In genomic region chr5:116271432-116271831, GRCh38 we compare ENCODE assay signal across 16 cellular contexts.
DNase-seq lines count a peak whose midpoint lies in the region; ATAC-seq, FAIRE-seq and TF ChIP-seq lines count a peak whose summit lies in the region.
"Had no signal": no experiment of that assay in that cellular context is flagged by ENCODE, and none has a peak within 500 bp of the region (broad histone marks: within the 10 kb centered on the region; RNA-seq: fewer than 3 reads in every experiment).

No MANE protein-coding gene starts in this region.

- H3K9me3 ChIP-seq in astrocyte (ENCODE audit: insufficient read depth, low read depth, low read length) (no peaks in the 10 kb centered on the region), osteoblast (ENCODE audit: low read depth, low read length) (no peaks in the 10 kb centered on the region)
- H3K9me3 ChIP-seq: upper lobe of right lung had no signal

- no peak overlapping the region for H3K4me3 Mint-ChIP-seq in astrocyte (ENCODE audit: unreplicated experiment)
- H3K4me3 Mint-ChIP-seq: activated naive CD4-positive, alpha-beta T cell treated with anti-CD3 and anti-CD28 coated beads for 36 hours; memory B cell; stimulated activated memory B cell treated with anti-CD40 and anti-IgM and Interleukin-4, amounts not matched to agents 10 μg/mL and 1 μg/mL and 100 μg/mL, for 72 hours had no signal

- H3K4me2 ChIP-seq in astrocyte (ENCODE audit: low read length): no peak overlapping the region
- H3K4me2 ChIP-seq in osteoblast (ENCODE audit: insufficient read depth, low read length): no peak overlapping the region
- H3K4me2 ChIP-seq: BLaER1 had no signal

- peak; percentile 54 for ATAC-seq in HG02981 (IDR thresholded peaks at IDR 0.05; ENCODE audit: unreplicated experiment)
- no peak for ATAC-seq in HG03045 (IDR thresholded peaks at IDR 0.05; ENCODE audit: unreplicated experiment)
- ATAC-seq: stimulated activated memory B cell treated with anti-CD40 and anti-IgM and Interleukin-4, amounts not matched to agents 10 μg/mL and 1 μg/mL and 100 μg/mL, for 72 hours; upper lobe of right lung had no signal

- H3K9ac ChIP-seq in astrocyte (ENCODE audit: low read length): no peak overlapping the region
- H3K9ac ChIP-seq: BLaER1 had no signal

- no peaks in the 10 kb centered on the region for H3K36me3 ChIP-seq in astrocyte (ENCODE audit: insufficient read depth, low read length)
- no peaks in the 10 kb centered on the region for H3K36me3 ChIP-seq in osteoblast (ENCODE audit: insufficient read depth, low read length)
- H3K36me3 ChIP-seq: cardiac muscle cell, upper lobe of right lung had no signal

- H3K27me3 ChIP-seq in astrocyte (ENCODE audit: insufficient read depth, low read length) (no peaks in the 10 kb centered on the region), osteoblast (ENCODE audit: insufficient read depth, low read length) (no peaks in the 10 kb centered on the region)
- H3K27me3 ChIP-seq: BLaER1, cardiac muscle cell, upper lobe of right lung had no signal

- no peaks in the 10 kb centered on the region for H3K36me3 Mint-ChIP-seq in astrocyte (ENCODE audit: low read depth, unreplicated experiment)

- H3K4me3 ChIP-seq in astrocyte (ENCODE audit: insufficient read depth, low read depth, low read length): no peak overlapping the region
- no peak overlapping the region for H3K4me3 ChIP-seq in osteoblast (ENCODE audit: insufficient read depth, low read length)
- H3K4me3 ChIP-seq: BLaER1, cardiac muscle cell, skin epidermis, upper lobe of right lung had no signal

- no peak for TF ChIP-seq CTCF in astrocyte (IDR thresholded peaks at IDR 0.05; ENCODE audit: insufficient read depth, low read depth, low read length)
- no peak for TF ChIP-seq CTCF in osteoblast (IDR thresholded peaks at IDR 0.05; ENCODE audit: extremely low read depth, low read depth, low read length)

- H3K9me3 Mint-ChIP-seq in astrocyte (ENCODE audit: unreplicated experiment): no peaks in the 10 kb centered on the region

- H4K20me1 ChIP-seq in astrocyte (ENCODE audit: insufficient read depth, low read length) (no peaks in the 10 kb centered on the region), osteoblast (ENCODE audit: insufficient read depth, low read length) (no peaks in the 10 kb centered on the region)
- H4K20me1 ChIP-seq: BLaER1 had no signal

- FAIRE-seq in astrocyte (lab: Jason Lieb, UNC): no peak

- DNase-seq in EH (ENCODE audit: low read depth) (peak; percentile 42), astrocyte (ENCODE audit: low read depth) (peak; percentile 98), iris pigment epithelial cell (ENCODE audit: low read depth) (peak; percentile 78), D341Med (ENCODE audit: low spot score) (no peak), osteoblast (ENCODE audit: insufficient read length, low spot score, missing footprints) (no peak)
- DNase-seq: activated naive CD4-positive, alpha-beta T cell treated with anti-CD3 and anti-CD28 coated beads for 36 hours; effector memory CD4-positive, alpha-beta T cell; NCI-H2029 treated with DMSO at 0.1 percent for 48 hours; upper lobe of right lung had no signal

- no peaks in the 10 kb centered on the region for H3K4me1 Mint-ChIP-seq in astrocyte (ENCODE audit: low read depth, unreplicated experiment)
- H3K4me1 Mint-ChIP-seq: memory B cell; stimulated activated memory B cell treated with anti-CD40 and anti-IgM and Interleukin-4, amounts not matched to agents 10 μg/mL and 1 μg/mL and 100 μg/mL, for 72 hours had no signal

- no peaks in the 10 kb centered on the region for H3K27me3 Mint-ChIP-seq in astrocyte (ENCODE audit: low read depth, unreplicated experiment)
- H3K27me3 Mint-ChIP-seq: memory B cell; stimulated activated memory B cell treated with anti-CD40 and anti-IgM and Interleukin-4, amounts not matched to agents 10 μg/mL and 1 μg/mL and 100 μg/mL, for 72 hours had no signal

- H3K79me2 ChIP-seq in astrocyte (ENCODE audit: insufficient read depth, low read length) (no peaks in the 10 kb centered on the region), osteoblast (ENCODE audit: insufficient read depth, low read length) (no peaks in the 10 kb centered on the region)

- H3K4me1 ChIP-seq in astrocyte (ENCODE audit: insufficient read depth, low read length): no peaks in the 10 kb centered on the region
- H3K4me1 ChIP-seq in osteoblast (ENCODE audit: insufficient read depth, low read length): no peaks in the 10 kb centered on the region
- H3K4me1 ChIP-seq: BLaER1, upper lobe of right lung had no signal

- H2AFZ ChIP-seq in astrocyte (ENCODE audit: low read depth, low read length) (no peak overlapping the region), osteoblast (ENCODE audit: low read length) (no peak overlapping the region)

- no peak overlapping the region for H3K27ac Mint-ChIP-seq in astrocyte (ENCODE audit: unreplicated experiment)
- H3K27ac Mint-ChIP-seq: activated naive CD4-positive, alpha-beta T cell treated with anti-CD3 and anti-CD28 coated beads for 36 hours; memory B cell; stimulated activated memory B cell treated with anti-CD40 and anti-IgM and Interleukin-4, amounts not matched to agents 10 μg/mL and 1 μg/mL and 100 μg/mL, for 72 hours had no signal

- no peak overlapping the region for H3K27ac ChIP-seq in astrocyte (ENCODE audit: low read depth, low read length)
- no peak overlapping the region for H3K27ac ChIP-seq in osteoblast (ENCODE audit: low read depth, low read length)
- H3K27ac ChIP-seq: BLaER1, cardiac muscle cell, skin epidermis, upper lobe of right lung had no signal

Comparison
In these comparisons a context has a peak if more than half of its experiments do, and no peak if none do; other contexts are left out.
1. DNase-seq: peak in EH (single experiment), astrocyte (single experiment) and iris pigment epithelial cell (single experiment); none in D341Med (single experiment) and osteoblast (single experiment).